Comparison of ENCODE assay signal across 8 cellular contexts in genomic region chrX:108199691-108200090, GRCh38.
DNase-seq lines count a peak whose midpoint lies in the region; ATAC-seq and TF ChIP-seq lines count a peak whose summit lies in the region.

No MANE protein-coding gene starts in this region.

- H3K27me3 Mint-ChIP-seq in brain (no peaks in the 10 kb centered on the region), mesothelial cell of epicardium (ENCODE audit: low read depth) (no peaks in the 10 kb centered on the region)

- no peaks in the 10 kb centered on the region for H3K36me3 Mint-ChIP-seq in brain
- peaks cover 7% of the 10 kb centered on the region for H3K36me3 Mint-ChIP-seq in mesothelial cell of epicardium

- in situ Hi-C loops in Caki2 (cut with HindIII; ENCODE audit: low pct_unique_long_range_greater_than_20kb, low sequenced_read_pairs): no loop called here

- H3K4me3 Mint-ChIP-seq in brain (peak overlapping the region in 1 of 5 experiments; percentile 3), mesothelial cell of epicardium (no peak overlapping the region)

- H3K27ac Mint-ChIP-seq in brain: peak overlapping the region in 2 of 5 experiments; percentile 45 to 58
- peak overlapping the region; percentile 1 for H3K27ac Mint-ChIP-seq in mesothelial cell of epicardium

- ATAC-seq in GM18907 (IDR thresholded peaks at IDR 0.05; ENCODE audit: unreplicated experiment) (peak; percentile 73), HG03469 (IDR thresholded peaks at IDR 0.05; ENCODE audit: unreplicated experiment) (no peak)

- H3K9me3 Mint-ChIP-seq in brain (no peaks in the 10 kb centered on the region), mesothelial cell of epicardium (no peaks in the 10 kb centered on the region)

- peak; percentile 64 to 65 for TF ChIP-seq CTCF in brain (conservative IDR thresholded peaks at IDR 0.05)
- peak; percentile 65 for TF ChIP-seq CTCF in mesothelial cell of epicardium (IDR thresholded peaks at IDR 0.05; ENCODE audit: unreplicated experiment)

- H3K4me1 Mint-ChIP-seq in brain: no peaks in the 10 kb centered on the region
- H3K4me1 Mint-ChIP-seq in mesothelial cell of epicardium: peaks cover 12% of the 10 kb centered on the region

- peak; percentile 41 for DNase-seq in Caki2 (ENCODE audit: low read depth)
- DNase-seq in NCI-H1694 (lab: John Stamatoyannopoulos, UW): peak; percentile 54
- no peak for DNase-seq in mesothelial cell of epicardium (ENCODE audit: low spot score in 2 of 2, unreplicated experiment in 2 of 2)
- DNase-seq in ureter (ENCODE audit: low spot score): no peak
- no peak for DNase-seq in activated gamma-delta T cell (lab: John Stamatoyannopoulos, UW)

Comparison
In these comparisons a context has a peak if more than half of its experiments do, and no peak if none do; other contexts are left out.
1. DNase-seq: peak in Caki2 (single experiment) and NCI-H1694 (single experiment); none in mesothelial cell of epicardium (0 of 2), ureter (single experiment) and activated gamma-delta T cell (single experiment).